ENCODE assay signal across 32 cellular contexts in the genomic region with DNA sequence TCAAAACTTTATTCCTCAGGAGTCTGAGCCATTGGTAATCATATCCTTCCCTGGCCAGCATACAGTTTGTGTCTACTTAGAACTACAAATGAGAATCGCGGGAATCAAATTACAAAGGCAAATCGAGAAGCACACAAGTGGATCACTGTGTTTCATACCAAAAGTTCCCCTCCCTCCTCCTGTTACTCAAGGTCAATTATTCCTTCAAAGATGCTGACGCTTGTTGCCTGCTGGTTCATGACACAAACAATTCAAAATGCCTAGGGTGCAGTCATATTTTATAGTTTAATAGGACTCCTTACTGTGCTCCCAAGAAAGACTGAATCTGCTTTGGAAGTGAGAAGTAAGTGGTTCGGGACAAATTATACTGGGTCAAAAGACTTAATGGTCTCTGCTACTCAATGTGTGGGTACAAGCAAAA.
"Had no signal": no experiment of that assay in that cellular context is flagged by ENCODE, and none has a peak within 500 bp of the region (broad histone marks: within the 10 kb centered on the region; RNA-seq: fewer than 3 reads in every experiment).

No MANE protein-coding gene starts in this region.

- H3K9ac ChIP-seq: KMS-11 had no signal

- H3K4me3 ChIP-seq: colonic mucosa, SJSA1 had no signal

- ATAC-seq: activated CD8-positive, alpha-beta memory T cell treated with anti-CD3 and anti-CD28 coated beads, Interleukin-2, amount 10 ng/mL, durations not matched to agents 7 days and 5 days; activated naive CD8-positive, alpha-beta T cell treated with anti-CD3 and anti-CD28 coated beads, Interleukin-2, amount 50 U/mL, for 24 hours; Panc1 had no signal

- H3K36me3 ChIP-seq: colonic mucosa, SJSA1 had no signal

- H3K9me3 ChIP-seq: colonic mucosa, SJSA1 had no signal

- H3K27me3 ChIP-seq: colonic mucosa, SJSA1 had no signal

- DNase-seq: activated B cell treated with CpG ODN at 0.5 μM for 24 hours; activated CD4-positive, alpha-beta memory T cell treated with anti-CD3 and anti-CD28 coated beads, Interleukin-2, amount 10 ng/mL, durations not matched to agents 7 days and 5 days; activated CD4-positive, alpha-beta T cell treated with anti-CD3 and anti-CD28 coated beads for 1 hour; activated CD4-positive, alpha-beta T cell treated with anti-CD3 and anti-CD28 coated beads for 48 hours; activated CD8-positive, alpha-beta memory T cell treated with anti-CD3 and anti-CD28 coated beads for 24 hours; activated CD8-positive, alpha-beta memory T cell treated with anti-CD3 and anti-CD28 coated beads, Interleukin-2, amount 10 ng/mL, durations not matched to agents 7 days and 5 days; activated CD8-positive, alpha-beta memory T cell treated with anti-CD3 and anti-CD28 coated beads, Interleukin-2, amount 50 U/mL, for 48 hours; activated effector memory CD4-positive, alpha-beta T cell treated with Interleukin-2 at 50 U/mL for 16 hours; activated naive CD4-positive, alpha-beta T cell treated with anti-CD3 and anti-CD28 coated beads, Interleukin-2, amount 10 ng/mL, durations not matched to agents 7 days and 5 days; activated naive CD8-positive, alpha-beta T cell treated with anti-CD3 and anti-CD28 coated beads, Interleukin-2, amount 50 U/mL, for 24 hours; activated T-cell treated with anti-CD3 and anti-CD28 coated beads, Interleukin-2, amount 50 U/mL, for 48 hours; anterior cingulate cortex; colonic mucosa; MM.1S; MV-4-11; NCI-H1092; NCI-H1436 treated with DMSO at 0.1 percent for 48 hours; NCI-H187; NCI-H2029 treated with DMSO at 0.1 percent for 48 hours; NCI-H2107; NCI-H446; NCI-H524 treated with DMSO at 0.1 percent for 48 hours; RPMI8226; SHP77 treated with DMSO at 0.1 percent for 48 hours; SW 1271; T-helper 1 cell; T-helper 2 cell; T-helper 9 cell had no signal

- H3K4me1 ChIP-seq: colonic mucosa, SJSA1 had no signal

- H3K4me2 ChIP-seq: KMS-11 had no signal

- H3K27ac ChIP-seq: colonic mucosa, KMS-11, SJSA1, VCaP had no signal
